In genomic region chr19:57488299-57488644, GRCh38 we compare ENCODE assay signal across 8 cellular contexts. TPM values are rescaled to one million over a fixed set of nuclear protein-coding genes. Genes with fewer than 3 reads are reported as not detected.
DNase-seq lines count a peak whose midpoint lies in the region; ATAC-seq and TF ChIP-seq lines count a peak whose summit lies in the region.
"Not testable (repeated sequence)": the region's sequence is repeated elsewhere in the genome, so short reads cannot be mapped to it uniquely, and the experiment has no call there.
"Had no signal": no experiment of that assay in that cellular context is flagged by ENCODE, and none has a peak within 500 bp of the region (broad histone marks: within the 10 kb centered on the region; RNA-seq: fewer than 3 reads in every experiment).

No MANE protein-coding gene starts in this region.

- DNase-seq in GM06990 (ENCODE audit: extremely low read depth, insufficient read length); MG63; activated CD4-positive, alpha-beta T cell treated with anti-CD3 and anti-CD28 coated beads, Interleukin-2, amount 10 ng/mL, durations not matched to agents 7 days and 5 days; MCF 10A (ENCODE audit: unreplicated experiment); left lung: not testable (repeated sequence)
- DNase-seq in fibroblast of lung (ENCODE audit: low read depth in 2 of 2), result peak; percentile 33 to 42

- intact Hi-C loops in MCF 10A (cut with micrococcal nuclease); left lung (cut with DNase I): not testable (repeated sequence)

- H3K27me3 Mint-ChIP-seq in activated CD4-positive, alpha-beta T cell treated with anti-CD3 and anti-CD28 coated beads, Interleukin-2, amount 10 ng/mL, durations not matched to agents 7 days and 5 days; MCF 10A (ENCODE audit: insufficient read depth, unreplicated experiment): not testable (repeated sequence)

- H3K4me3 ChIP-seq in GM06990 (replicated peaks; ENCODE audit: low read depth, low read length) (peak overlapping the region; percentile 33), MG63 (peak overlapping the region; percentile 37; the same call in 1 of the 2 replicates), fibroblast of lung (replicated peaks in 1 of 4; ENCODE audit: control extremely low read depth in 1 of 4, insufficient read depth in 1 of 4, low read depth in 3 of 4, low read length in 4 of 4) (peak overlapping the region; percentile 4 to 79 (median 40)), left lung (peak overlapping the region in 1 of 2 donors; percentile 86), parathyroid adenoma (ENCODE audit: low read depth, low read length) (peak overlapping the region; percentile 39)

- peak overlapping the region; percentile 43 for H2AFZ ChIP-seq in fibroblast of lung (ENCODE audit: low read length)
- H2AFZ ChIP-seq in parathyroid adenoma, result not testable (repeated sequence)

- peaks cover 13% of the 10 kb centered on the region for H3K36me3 ChIP-seq in GM06990 (ENCODE audit: control insufficient read depth, insufficient read depth, low read length)
- H3K36me3 ChIP-seq in MG63, result peaks cover 27% of the 10 kb centered on the region
- H3K36me3 ChIP-seq in fibroblast of lung (ENCODE audit: control insufficient read depth, insufficient read depth, low read length), result peaks cover 11% of the 10 kb centered on the region
- H3K36me3 ChIP-seq in left lung, result peaks cover 0 to 33% of the 10 kb centered on the region in 2 donors
- not testable (repeated sequence) for H3K36me3 ChIP-seq in parathyroid adenoma (ENCODE audit: control insufficient read depth, insufficient read depth, low read length)

- H3K4me3 Mint-ChIP-seq in activated CD4-positive, alpha-beta T cell treated with anti-CD3 and anti-CD28 coated beads, Interleukin-2, amount 10 ng/mL, durations not matched to agents 7 days and 5 days, result peak overlapping the region; percentile 55
- peak overlapping the region; percentile 70 for H3K4me3 Mint-ChIP-seq in MCF 10A (ENCODE audit: unreplicated experiment)

- H3K79me2 ChIP-seq in fibroblast of lung (ENCODE audit: control insufficient read depth, insufficient read depth, low read length); parathyroid adenoma: not testable (repeated sequence)

- H3K4me2 ChIP-seq in fibroblast of lung (ENCODE audit: extremely low read depth, insufficient read depth, low read length) (peak overlapping the region; percentile 58), parathyroid adenoma (ENCODE audit: low read length) (peak overlapping the region; percentile 47)

- not testable (repeated sequence) for H3K4me1 ChIP-seq in fibroblast of lung (ENCODE audit: control insufficient read depth, extremely low read depth, insufficient read depth, low read length); left lung; parathyroid adenoma

- CTCF ChIA-PET in activated CD4-positive, alpha-beta T cell treated with anti-CD3 and anti-CD28 coated beads, Interleukin-2, amount 10 ng/mL, durations not matched to agents 7 days and 5 days (lab: Charles Lee); MCF 10A (lab: Yijun Ruan, JAX): not testable (repeated sequence)

- H3K9ac ChIP-seq in fibroblast of lung (ENCODE audit: insufficient read depth, low read length); parathyroid adenoma: not testable (repeated sequence)

- peak overlapping the region; percentile 6 for H3K27ac Mint-ChIP-seq in activated CD4-positive, alpha-beta T cell treated with anti-CD3 and anti-CD28 coated beads, Interleukin-2, amount 10 ng/mL, durations not matched to agents 7 days and 5 days
- H3K27ac Mint-ChIP-seq in MCF 10A (ENCODE audit: low read depth, unreplicated experiment), result not testable (repeated sequence)

- H3K9me3 Mint-ChIP-seq in activated CD4-positive, alpha-beta T cell treated with anti-CD3 and anti-CD28 coated beads, Interleukin-2, amount 10 ng/mL, durations not matched to agents 7 days and 5 days, result peaks cover 49% of the 10 kb centered on the region
- peaks cover 44% of the 10 kb centered on the region for H3K9me3 Mint-ChIP-seq in MCF 10A (ENCODE audit: unreplicated experiment)

- H3K4me1 Mint-ChIP-seq in activated CD4-positive, alpha-beta T cell treated with anti-CD3 and anti-CD28 coated beads, Interleukin-2, amount 10 ng/mL, durations not matched to agents 7 days and 5 days, result peaks cover 16% of the 10 kb centered on the region
- peaks cover 15% of the 10 kb centered on the region for H3K4me1 Mint-ChIP-seq in MCF 10A (ENCODE audit: insufficient read depth, unreplicated experiment)

- peaks cover 56% of the 10 kb centered on the region for H3K36me3 Mint-ChIP-seq in activated CD4-positive, alpha-beta T cell treated with anti-CD3 and anti-CD28 coated beads, Interleukin-2, amount 10 ng/mL, durations not matched to agents 7 days and 5 days (ENCODE audit: low read depth)
- peaks cover 43% of the 10 kb centered on the region for H3K36me3 Mint-ChIP-seq in MCF 10A (ENCODE audit: insufficient read depth, unreplicated experiment)

- not testable (repeated sequence) for TF ChIP-seq CTCF in GM06990 (IDR thresholded peaks at IDR 0.05; ENCODE audit: insufficient read depth, low read length, poor library complexity, severe bottlenecking); MCF 10A (IDR thresholded peaks at IDR 0.05; ENCODE audit: unreplicated experiment); fibroblast of lung (conservative IDR thresholded peaks at IDR 0.05 in 1 of 2, IDR thresholded peaks at IDR 0.05 in 1 of 2; ENCODE audit: low read depth in 1 of 2, low read length in 2 of 2); left lung (IDR thresholded peaks at IDR 0.05); parathyroid adenoma (IDR thresholded peaks at IDR 0.05)

- not testable (repeated sequence) for H3K27me3 ChIP-seq in GM06990 (replicated peaks; ENCODE audit: control insufficient read depth, insufficient read depth, low read length); MG63; fibroblast of lung (ENCODE audit: control insufficient read depth, insufficient read depth, low read length); left lung; parathyroid adenoma (ENCODE audit: control insufficient read depth, insufficient read depth, low read length)

- H3K9me3 ChIP-seq in MG63 (peaks cover 18% of the 10 kb centered on the region), left lung (peaks cover 0 to 27% of the 10 kb centered on the region in 2 donors)
- H3K9me3 ChIP-seq in fibroblast of lung (ENCODE audit: control insufficient read depth, insufficient read depth, low read depth, low read length); parathyroid adenoma (ENCODE audit: control insufficient read depth, low read length): not testable (repeated sequence)

- not testable (repeated sequence) for BruUV-seq in MCF 10A (replicated peaks; lab: Mats Ljungman, UMichigan)

- H4K20me1 ChIP-seq in fibroblast of lung (ENCODE audit: control insufficient read depth, extremely low read depth, insufficient read depth, low read length), result not testable (repeated sequence)

- ATAC-seq in left lung, result peak; percentile 25

- POLR2A ChIA-PET in activated CD4-positive, alpha-beta T cell treated with anti-CD3 and anti-CD28 coated beads, Interleukin-2, amount 10 ng/mL, durations not matched to agents 7 days and 5 days (lab: Charles Lee), result not testable (repeated sequence)
- POLR2A ChIA-PET in MCF 10A (lab: Yijun Ruan, JAX), result interaction anchor here (0.7 to 1.6 kb wide), 5 partner anchors 11 to 838 kb away, joined by 3 to 8 read pairs (median 4); partner anchors contain the start of genes ZNF772, ZNF773 and ZSCAN22

- H3K27ac ChIP-seq in fibroblast of lung (ENCODE audit: insufficient read depth, low read length); left lung; parathyroid adenoma: not testable (repeated sequence)

RNA-seq across cellular contexts. Expression of gene ZNF419, which starts 0.7 kb away (rescaled TPM):
- 8.7 and 26.1 TPM in 2 replicates for total RNA-seq in MG63 (2014; rRNA removed; shearing (Covaris generic); ENCODE audit: low replicate concordance)
- 10 to 100 TPM in 1 of 2 experiments, 1 to 10 TPM in 1; 9.8 to 11.4 TPM for total RNA-seq in activated CD4-positive, alpha-beta T cell treated with anti-CD3 and anti-CD28 coated beads, Interleukin-2, amount 10 ng/mL, durations not matched to agents 7 days and 5 days
- 18.4 and 19.6 TPM in 2 replicates for total RNA-seq in MCF 10A (2022)
- 13.6 and 20.3 TPM in 2 replicates for total RNA-seq in fibroblast of lung
- 4.6 and 8.9 TPM in 2 replicates for polyA plus RNA-seq in fibroblast of lung
- polyA plus RNA-seq in fibroblast of lung (2012), result 4.1 and 6.5 TPM in 2 replicates
- polyA minus RNA-seq in fibroblast of lung (ENCODE audit: low replicate concordance), result 1.8 and 3.8 TPM in 2 replicates
- total RNA-seq in left lung, result 10 to 100 TPM in 1 of 2 donors, 1 to 10 TPM in 1; 9.8 to 10.2 TPM

RNA-seq across cellular contexts. Expression of gene ZNF772, which starts 10.9 kb away (rescaled TPM):
- 3.3 and 4.7 TPM in 2 replicates for total RNA-seq in MG63 (2014; rRNA removed; shearing (Covaris generic); ENCODE audit: low replicate concordance)
- total RNA-seq in activated CD4-positive, alpha-beta T cell treated with anti-CD3 and anti-CD28 coated beads, Interleukin-2, amount 10 ng/mL, durations not matched to agents 7 days and 5 days, result 1 to 10 TPM; 9.0 to 9.2 TPM
- 9.9 and 10.9 TPM in 2 replicates for total RNA-seq in MCF 10A (2022)
- total RNA-seq in fibroblast of lung, result 16.9 and 29.7 TPM in 2 replicates
- 6.0 and 7.5 TPM in 2 replicates for polyA plus RNA-seq in fibroblast of lung
- 3.9 and 4.2 TPM in 2 replicates for polyA plus RNA-seq in fibroblast of lung (2012)
- 3.1 and 3.8 TPM in 2 replicates for polyA minus RNA-seq in fibroblast of lung (ENCODE audit: low replicate concordance)
- total RNA-seq in left lung, result 10 to 100 TPM in 1 of 2 donors, 1 to 10 TPM in 1; 9.2 to 12.7 TPM

RNA-seq across cellular contexts. Expression of gene ZNF773, which starts 11.5 kb away (rescaled TPM):
- total RNA-seq in MG63 (2014; rRNA removed; shearing (Covaris generic); ENCODE audit: low replicate concordance), result 8.6 and 22.8 TPM in 2 replicates
- 10 to 100 TPM; 10.6 to 11.0 TPM for total RNA-seq in activated CD4-positive, alpha-beta T cell treated with anti-CD3 and anti-CD28 coated beads, Interleukin-2, amount 10 ng/mL, durations not matched to agents 7 days and 5 days
- 11.2 and 12.4 TPM in 2 replicates for total RNA-seq in MCF 10A (2022)
- total RNA-seq in fibroblast of lung, result 20.8 and 39.8 TPM in 2 replicates
- polyA plus RNA-seq in fibroblast of lung, result 6.8 and 9.4 TPM in 2 replicates
- 4.5 and 5.0 TPM in 2 replicates for polyA plus RNA-seq in fibroblast of lung (2012)
- polyA minus RNA-seq in fibroblast of lung (ENCODE audit: low replicate concordance), result 1.6 and 1.8 TPM in 2 replicates
- total RNA-seq in left lung, result 1 to 10 TPM; 6.4 to 7.2 TPM

RNA-seq across cellular contexts. Expression of gene VN1R1, which starts 31.3 kb away (rescaled TPM):
- not detected in 2 replicates for total RNA-seq in MG63 (2014; rRNA removed; shearing (Covaris generic); ENCODE audit: low replicate concordance)
- total RNA-seq in activated CD4-positive, alpha-beta T cell treated with anti-CD3 and anti-CD28 coated beads, Interleukin-2, amount 10 ng/mL, durations not matched to agents 7 days and 5 days, result under 1 TPM; 0.15 to 0.21 TPM
- total RNA-seq in MCF 10A (2022) (0.47 TPM in 2 replicates), fibroblast of lung (0.26 and 0.50 TPM in 2 replicates), left lung (1 to 10 TPM in 1 of 2 donors, under 1 TPM in 1; 0.65 to 1.0 TPM)
- 0.17 and 0.26 TPM in 2 replicates for polyA plus RNA-seq in fibroblast of lung
- 0.18 and 0.34 TPM in 2 replicates for polyA plus RNA-seq in fibroblast of lung (2012)
- not detected in 2 replicates for polyA minus RNA-seq in fibroblast of lung (ENCODE audit: low replicate concordance)
- total RNA-seq: RPMI7951 had no signal

RNA-seq across cellular contexts. Expression of gene ZNF549, which starts 38.9 kb away (rescaled TPM):
- total RNA-seq in MG63 (2014; rRNA removed; shearing (Covaris generic); ENCODE audit: low replicate concordance), result 2.2 and 5.0 TPM in 2 replicates
- 1 to 10 TPM; 9.0 to 9.1 TPM for total RNA-seq in activated CD4-positive, alpha-beta T cell treated with anti-CD3 and anti-CD28 coated beads, Interleukin-2, amount 10 ng/mL, durations not matched to agents 7 days and 5 days
- total RNA-seq in MCF 10A (2022) (3.9 and 5.3 TPM in 2 replicates), fibroblast of lung (6.7 and 7.8 TPM in 2 replicates), left lung (1 to 10 TPM; 4.9 to 5.8 TPM)
- polyA plus RNA-seq in fibroblast of lung, result 3.9 and 4.8 TPM in 2 replicates
- 2.0 and 2.7 TPM in 2 replicates for polyA plus RNA-seq in fibroblast of lung (2012)
- 1.2 and 1.3 TPM in 2 replicates for polyA minus RNA-seq in fibroblast of lung (ENCODE audit: low replicate concordance)
